In genomic region chr16:18039931-18040330, GRCh38 we compare ENCODE assay signal across 1 cellular context.
A peak's percentile ranks its signal among the peaks of the same experiment; 100 is the strongest.
TF ChIP-seq lines count a peak whose summit lies in the region.

No MANE protein-coding gene starts in this region.

TF ChIP-seq in HEK293, 187 proteins besides CTCF, POLR2A, EP300 and RAD21 (continued from another document):
- no peak for TF ChIP-seq ZBTB44 (tag by site-specific recombination; IDR thresholded peaks at IDR 0.05)
- no peak for TF ChIP-seq ZNF488 (tag by site-specific recombination; IDR thresholded peaks at IDR 0.05)
- TF ChIP-seq REST (tag by site-specific recombination; IDR thresholded peaks at IDR 0.05) = peak; percentile 81
TF ChIP-seq in HEK293: peak in this region for 1.
